12 cellular contexts compared by ENCODE assay signal in genomic region chr3:197957775-197958103, GRCh38. TPM values are rescaled to one million over a fixed set of nuclear protein-coding genes. Genes with fewer than 3 reads are reported as not detected.
DNase-seq lines count a peak whose midpoint lies in the region; ATAC-seq, FAIRE-seq and TF ChIP-seq lines count a peak whose summit lies in the region.
"Had no signal": no experiment of that assay in that cellular context is flagged by ENCODE, and none has a peak within 500 bp of the region (broad histone marks: within the 10 kb centered on the region; RNA-seq: fewer than 3 reads in every experiment).

No MANE protein-coding gene starts in this region.

- no peak overlapping the region for H3K4me3 Mint-ChIP-seq in activated naive CD4-positive, alpha-beta T cell treated with anti-CD3 and anti-CD28 coated beads, Interleukin-2, amount 50 U/mL, for 24 hours
- H3K4me3 Mint-ChIP-seq in T-helper 17 cell: peak overlapping the region; percentile 59
- H3K4me3 Mint-ChIP-seq: mesothelial cell of epicardium had no signal

- peaks cover 13% of the 10 kb centered on the region for H3K79me2 ChIP-seq in HepG2 (ENCODE audit: insufficient read depth, low read length)

- TF ChIP-seq EP300 in HepG2 (IDR thresholded peaks at IDR 0.05; ENCODE audit: low read depth in 2 of 2, low read length in 2 of 2) (no peak), HepG2 (CRISPR knock-in tag; IDR thresholded peaks at IDR 0.05; ENCODE audit: borderline replicate concordance) (no peak), suprapubic skin (IDR thresholded peaks at IDR 0.05) (no peak)

- H3K27ac Mint-ChIP-seq in activated naive CD4-positive, alpha-beta T cell treated with anti-CD3 and anti-CD28 coated beads, Interleukin-2, amount 50 U/mL, for 24 hours: peak overlapping the region; percentile 47
- peak overlapping the region; percentile 93 for H3K27ac Mint-ChIP-seq in T-helper 17 cell

- intact Hi-C loops in HepG2 (cut with micrococcal nuclease; ENCODE audit: unreplicated experiment): no loop called here

- peaks cover 13 to 39% of the 10 kb centered on the region in 2 experiments for H3K36me3 ChIP-seq in HepG2 (replicated peaks in 1 of 2; ENCODE audit: control insufficient read depth in 1 of 2, insufficient read depth in 2 of 2, low read length in 2 of 2)
- H3K36me3 ChIP-seq in suprapubic skin: peaks cover 44% of the 10 kb centered on the region

- no peak for FAIRE-seq in HepG2 (lab: Jason Lieb, UNC)

- CTCF ChIA-PET in HepG2 (lab: Yijun Ruan, JAX; ENCODE audit: low intra/inter-chr PET ratio, low total read pairs): no interaction called here

- no peak for DNase-seq in activated naive CD4-positive, alpha-beta T cell treated with anti-CD3 and anti-CD28 coated beads, Interleukin-2, amount 50 U/mL, for 16 hours
- no peak for DNase-seq in T-helper 17 cell
- no peak for DNase-seq in HepG2 (ENCODE audit: low spot score)
- no peak for DNase-seq in suprapubic skin (ENCODE audit: low spot score in 2 of 2)
- DNase-seq in SIG-M5 treated with dmso at 0.1 percent for 504 hours (lab: John Stamatoyannopoulos, UW; ENCODE audit: unreplicated experiment): no peak
- DNase-seq in ACHN: no peak
- DNase-seq: cerebellar nuclear complex had no signal

- TF ChIP-seq POLR2A in HepG2 (IDR thresholded peaks at IDR 0.05; ENCODE audit: insufficient read depth in 1 of 2, low read depth in 2 of 2, low read length in 2 of 2) (no peak), suprapubic skin (IDR thresholded peaks at IDR 0.05) (no peak)

- H3K4me3 ChIP-seq in HepG2 (replicated peaks in 1 of 3; ENCODE audit: insufficient read depth in 1 of 3, low read depth in 2 of 3, low read length in 3 of 3) (no peak overlapping the region; a peak in 1 of 6 replicates), suprapubic skin (no peak overlapping the region)
- H3K4me3 ChIP-seq: BLaER1 had no signal

- no peaks in the 10 kb centered on the region for H3K27me3 Mint-ChIP-seq in activated naive CD4-positive, alpha-beta T cell treated with anti-CD3 and anti-CD28 coated beads, Interleukin-2, amount 50 U/mL, for 24 hours
- no peaks in the 10 kb centered on the region for H3K27me3 Mint-ChIP-seq in T-helper 17 cell

- 62% methylated on average over 5 of the region's 5 CpGs for whole genome bisulfite sequencing in HepG2 (ENCODE audit: low lambda C conversion rate)
- 86% methylated on average over 5 of the region's 5 CpGs for WGBS in suprapubic skin

- POLR2A ChIA-PET in HepG2 (lab: Yijun Ruan, JAX): no interaction called here

- TF ChIP-seq CTCF in HepG2 (CRISPR knock-in tag; IDR thresholded peaks at IDR 0.05) (no peak), suprapubic skin (IDR thresholded peaks at IDR 0.05) (no peak)

- TF ChIP-seq RAD21 in HepG2 (CRISPR knock-in tag; IDR thresholded peaks at IDR 0.05): no peak; the same call in 1 of the 2 replicates

- peaks cover 79% of the 10 kb centered on the region for H3K4me1 Mint-ChIP-seq in activated naive CD4-positive, alpha-beta T cell treated with anti-CD3 and anti-CD28 coated beads, Interleukin-2, amount 50 U/mL, for 24 hours
- H3K4me1 Mint-ChIP-seq in T-helper 17 cell: peaks cover 47% of the 10 kb centered on the region

- H3K36me3 Mint-ChIP-seq in activated naive CD4-positive, alpha-beta T cell treated with anti-CD3 and anti-CD28 coated beads, Interleukin-2, amount 50 U/mL, for 24 hours: peaks cover 13% of the 10 kb centered on the region
- peaks cover 5% of the 10 kb centered on the region for H3K36me3 Mint-ChIP-seq in T-helper 17 cell (ENCODE audit: low read depth)

- H3K9me3 Mint-ChIP-seq in activated naive CD4-positive, alpha-beta T cell treated with anti-CD3 and anti-CD28 coated beads, Interleukin-2, amount 50 U/mL, for 24 hours: no peaks in the 10 kb centered on the region
- H3K9me3 Mint-ChIP-seq: mesothelial cell of epicardium had no signal

- in situ Hi-C loops in HepG2 (cut with HindIII; ENCODE audit: extremely low pct_ligation_motif_present, low pct_unique_long_range_greater_than_20kb) (no loop called here), ACHN (cut with HindIII; ENCODE audit: low pct_ligation_motif_present, low pct_unique_long_range_greater_than_20kb, low sequenced_read_pairs) (no loop called here)

- H3K9me3 ChIP-seq in T-helper 17 cell (ENCODE audit: control insufficient read depth, low read length, poor library complexity, severe bottlenecking) (no peaks in the 10 kb centered on the region), HepG2 (ENCODE audit: low read length) (no peaks in the 10 kb centered on the region), suprapubic skin (no peaks in the 10 kb centered on the region)
- H3K9me3 ChIP-seq: BLaER1 had no signal

- H2AFZ ChIP-seq in HepG2 (ENCODE audit: low read length): no peak overlapping the region

- no peak for ATAC-seq in T-helper 17 cell
- peak; percentile 3 for ATAC-seq in HepG2
- ATAC-seq in HG03521 (IDR thresholded peaks at IDR 0.05; ENCODE audit: unreplicated experiment): no peak
- ATAC-seq: stimulated activated naive CD8-positive, alpha-beta T cell treated with anti-CD3 and anti-CD28 coated beads, Interleukin-15, Interleukin-2, amounts not matched to agents 100 U/mL and 50 U/mL, for 24 hours had no signal

- H3K27ac ChIP-seq in HepG2 (ENCODE audit: extremely low read length, insufficient read depth, low read length): peak overlapping the region; percentile 52
- H3K27ac ChIP-seq in suprapubic skin: peak overlapping the region; percentile 45
- H3K27ac ChIP-seq: BLaER1 had no signal

- no peaks in the 10 kb centered on the region; a peak in 1 of 5 replicates for H3K27me3 ChIP-seq in HepG2 (ENCODE audit: control insufficient read depth in 1 of 2, insufficient read depth in 2 of 2, low read length in 2 of 2)
- no peaks in the 10 kb centered on the region for H3K27me3 ChIP-seq in suprapubic skin
- H3K27me3 ChIP-seq: BLaER1 had no signal

- H3K4me1 ChIP-seq in HepG2 (ENCODE audit: insufficient read depth, low read length): peaks cover 68% of the 10 kb centered on the region
- peaks cover 51% of the 10 kb centered on the region for H3K4me1 ChIP-seq in suprapubic skin

- peaks cover 21% of the 10 kb centered on the region for H4K20me1 ChIP-seq in HepG2 (ENCODE audit: insufficient read depth, low read length)

- H3K9ac ChIP-seq in HepG2 (ENCODE audit: insufficient read depth, low read depth, low read length): peak overlapping the region; percentile 25
- H3K9ac ChIP-seq: BLaER1 had no signal

- peak overlapping the region; percentile 52 for H3K4me2 ChIP-seq in HepG2 (ENCODE audit: low read depth, low read length)
- H3K4me2 ChIP-seq: BLaER1 had no signal

- no TSS peak for BruUV-seq in HepG2 (replicated peaks; lab: Mats Ljungman, UMichigan)

TF ChIP-seq in HepG2, 621 proteins besides CTCF, POLR2A, EP300 and RAD21 (continues in another document):
- no peak for TF ChIP-seq ZNF607 (CRISPR knock-in tag; IDR thresholded peaks at IDR 0.05; ENCODE audit: borderline replicate concordance)

RNA-seq across cellular contexts. Expression of gene LMLN, which starts 2.3 kb away (rescaled TPM):
- total RNA-seq in T-helper 17 cell: 1 to 10 TPM; 3.2 to 4.4 TPM
- total RNA-seq in HepG2 (2016; rRNA removed; fragmentation: Illumina TruSeq; extraction: Trizol): 1.1 and 1.2 TPM in 2 replicates
- total RNA-seq in HepG2 (2016; cell fraction: cytosol; rRNA removed; fragmentation: Illumina TruSeq; extraction: Trizol; ENCODE audit: low read depth): 1.1 and 1.4 TPM in 2 replicates
- 1.4 and 1.7 TPM in 2 replicates for total RNA-seq in HepG2 (2016; cell fraction: insoluble cytoplasmic fraction; rRNA removed; fragmentation: Illumina TruSeq; extraction: Trizol)
- total RNA-seq in HepG2 (2016; cell fraction: membrane; rRNA removed; fragmentation: Illumina TruSeq; extraction: Trizol): 0.76 and 1.5 TPM in 2 replicates
- 2.3 and 3.3 TPM in 2 replicates for total RNA-seq in HepG2 (2016; cell fraction: nucleus; rRNA removed; fragmentation: Illumina TruSeq; extraction: Trizol)
- 1.6 and 1.8 TPM in 2 replicates for polyA plus RNA-seq in HepG2 (2011; rRNA removed)
- polyA plus RNA-seq in HepG2 (2011; cell fraction: cytosol; rRNA removed): 1.2 TPM in 2 replicates
- polyA plus RNA-seq in HepG2 (2011; cell fraction: nucleus; rRNA removed): 1.4 and 1.7 TPM in 2 replicates
- polyA plus RNA-seq in HepG2 (2012): 0.71 and 1.1 TPM in 2 replicates
- polyA plus RNA-seq in HepG2 (2016; cell fraction: cytosol; fragmentation: Illumina TruSeq; extraction: Trizol; ENCODE audit: low read depth): 0.15 TPM in 1 of 2 replicates, not detected in the other
- 0.75 and 0.84 TPM in 2 replicates for polyA plus RNA-seq in HepG2 (2016; cell fraction: insoluble cytoplasmic fraction; fragmentation: Illumina TruSeq; extraction: Trizol; ENCODE audit: low read depth)
- polyA plus RNA-seq in HepG2 (2016; cell fraction: membrane; fragmentation: Illumina TruSeq; extraction: Trizol; ENCODE audit: low read depth): 0.14 and 0.26 TPM in 2 replicates
- 1.8 and 2.3 TPM in 2 replicates for polyA plus RNA-seq in HepG2 (2016; cell fraction: nucleus; fragmentation: Illumina TruSeq; extraction: Trizol; ENCODE audit: insufficient read depth, low read depth)
- 5.8 and 6.4 TPM in 2 replicates for polyA minus RNA-seq in HepG2 (2011; rRNA and poly(A)+ RNA removed; ENCODE audit: low replicate concordance)
- 1.8 and 2.3 TPM in 2 replicates for polyA minus RNA-seq in HepG2 (2011; cell fraction: cytosol; rRNA and poly(A)+ RNA removed)
- 4.4 and 5.5 TPM in 2 replicates for polyA minus RNA-seq in HepG2 (2011; cell fraction: nucleus; rRNA and poly(A)+ RNA removed)
- 1 to 10 TPM; 3.4 to 8.2 (median 5.5) TPM for total RNA-seq in suprapubic skin

RNA-seq across cellular contexts. Expression of gene RPL35A, which starts 7.7 kb away (rescaled TPM):
- total RNA-seq in T-helper 17 cell: 1,000 to 10,000 TPM; 1,671 to 1,728 TPM
- 1,582 and 1,828 TPM in 2 replicates for total RNA-seq in HepG2 (2016; rRNA removed; fragmentation: Illumina TruSeq; extraction: Trizol)
- 1,696 and 1,837 TPM in 2 replicates for total RNA-seq in HepG2 (2016; cell fraction: cytosol; rRNA removed; fragmentation: Illumina TruSeq; extraction: Trizol; ENCODE audit: low read depth)
- 1,614 and 1,854 TPM in 2 replicates for total RNA-seq in HepG2 (2016; cell fraction: insoluble cytoplasmic fraction; rRNA removed; fragmentation: Illumina TruSeq; extraction: Trizol)
- total RNA-seq in HepG2 (2016; cell fraction: membrane; rRNA removed; fragmentation: Illumina TruSeq; extraction: Trizol): 2,885 and 2,896 TPM in 2 replicates
- 536 and 570 TPM in 2 replicates for total RNA-seq in HepG2 (2016; cell fraction: nucleus; rRNA removed; fragmentation: Illumina TruSeq; extraction: Trizol)
- 821 and 1,001 TPM in 2 replicates for polyA plus RNA-seq in HepG2 (2011; rRNA removed)
- polyA plus RNA-seq in HepG2 (2011; cell fraction: cytosol; rRNA removed): 439 and 690 TPM in 2 replicates
- 155 and 199 TPM in 2 replicates for polyA plus RNA-seq in HepG2 (2011; cell fraction: nucleus; rRNA removed)
- polyA plus RNA-seq in HepG2 (2012): 2,415 and 2,431 TPM in 2 replicates
- polyA plus RNA-seq in HepG2 (2016; cell fraction: cytosol; fragmentation: Illumina TruSeq; extraction: Trizol; ENCODE audit: low read depth): 1,871 and 1,975 TPM in 2 replicates
- 1,486 and 1,548 TPM in 2 replicates for polyA plus RNA-seq in HepG2 (2016; cell fraction: insoluble cytoplasmic fraction; fragmentation: Illumina TruSeq; extraction: Trizol; ENCODE audit: low read depth)
- 2,231 and 2,379 TPM in 2 replicates for polyA plus RNA-seq in HepG2 (2016; cell fraction: membrane; fragmentation: Illumina TruSeq; extraction: Trizol; ENCODE audit: low read depth)
- polyA plus RNA-seq in HepG2 (2016; cell fraction: nucleus; fragmentation: Illumina TruSeq; extraction: Trizol; ENCODE audit: insufficient read depth, low read depth): 898 and 917 TPM in 2 replicates
- 39.0 and 111 TPM in 2 replicates for polyA minus RNA-seq in HepG2 (2011; rRNA and poly(A)+ RNA removed; ENCODE audit: low replicate concordance)
- polyA minus RNA-seq in HepG2 (2011; cell fraction: cytosol; rRNA and poly(A)+ RNA removed): 190 and 222 TPM in 2 replicates
- polyA minus RNA-seq in HepG2 (2011; cell fraction: nucleus; rRNA and poly(A)+ RNA removed): 95.4 and 108 TPM in 2 replicates
- 100 to 1,000 TPM; 564 to 915 (median 773) TPM for total RNA-seq in suprapubic skin
